21 cellular contexts compared by ENCODE assay signal in genomic region chr11:31636983-31637382, GRCh38.
"Had no signal": no experiment of that assay in that cellular context is flagged by ENCODE, and none has a peak within 500 bp of the region (broad histone marks: within the 10 kb centered on the region; RNA-seq: fewer than 3 reads in every experiment).

No MANE protein-coding gene starts in this region.

- DNase-seq: activated CD4-positive, alpha-beta T cell treated with anti-CD3 and anti-CD28 coated beads for 36 hours; activated CD4-positive, alpha-beta T cell treated with anti-CD3 and anti-CD28 coated beads, Interleukin-2, amount 50 U/mL, for 48 hours; activated naive CD4-positive, alpha-beta T cell; activated T-cell treated with anti-CD3 and anti-CD28 coated beads for 4 hours; brain microvascular endothelial cell; central memory CD4-positive, alpha-beta T cell; endodermal cell; foreskin fibroblast; mesenchymal stem cell; mucosa of descending colon; naive thymus-derived CD4-positive, alpha-beta T cell; spleen; stimulated activated CD4-positive, alpha-beta T cell treated with anti-CD3 and anti-CD28 coated beads, Interleukin-4, amount 100 ng/mL, for 4 hours; stimulated activated naive B cell treated with anti-CD40 and anti-IgM and Interleukin-4, amounts not matched to agents 10 μg/mL and 1 μg/mL and 100 μg/mL, for 72 hours; upper lobe of left lung had no signal

- H3K4me3 Mint-ChIP-seq: activated CD4-positive, alpha-beta T cell treated with anti-CD3 and anti-CD28 coated beads for 36 hours; endodermal cell; naive thymus-derived CD4-positive, alpha-beta T cell; stimulated activated naive B cell treated with anti-CD40 and anti-IgM and Interleukin-4, amounts not matched to agents 10 μg/mL and 1 μg/mL and 100 μg/mL, for 72 hours; T-helper 2 cell treated with Interferon-gamma antibody and Interleukin-4, amounts not matched to agents 5 μg/mL and 100 μg/mL, for 36 hours; WTC11 had no signal

- H3K27me3 ChIP-seq: brain microvascular endothelial cell, hepatocyte, neutrophil, spleen, upper lobe of left lung had no signal

- ATAC-seq: activated CD4-positive, alpha-beta T cell treated with anti-CD3 and anti-CD28 coated beads for 36 hours; mucosa of descending colon; naive thymus-derived CD4-positive, alpha-beta T cell; stimulated activated naive B cell treated with anti-CD40 and anti-IgM and Interleukin-4, amounts not matched to agents 10 μg/mL and 1 μg/mL and 100 μg/mL, for 72 hours; WTC11 had no signal

- H3K9me3 Mint-ChIP-seq: endodermal cell; naive thymus-derived CD4-positive, alpha-beta T cell; stimulated activated naive B cell treated with anti-CD40 and anti-IgM and Interleukin-4, amounts not matched to agents 10 μg/mL and 1 μg/mL and 100 μg/mL, for 72 hours; T-helper 2 cell treated with Interferon-gamma antibody and Interleukin-4, amounts not matched to agents 5 μg/mL and 100 μg/mL, for 36 hours; WTC11 had no signal

- H3K4me1 ChIP-seq: spleen, upper lobe of left lung had no signal

- H3K36me3 Mint-ChIP-seq: WTC11 had no signal

- H3K9me3 ChIP-seq: mucosa of descending colon, neutrophil, spleen, thoracic aorta, upper lobe of left lung had no signal

- H3K27me3 Mint-ChIP-seq: activated CD4-positive, alpha-beta T cell treated with anti-CD3 and anti-CD28 coated beads for 36 hours; naive thymus-derived CD4-positive, alpha-beta T cell; stimulated activated naive B cell treated with anti-CD40 and anti-IgM and Interleukin-4, amounts not matched to agents 10 μg/mL and 1 μg/mL and 100 μg/mL, for 72 hours had no signal

- H3K4me3 ChIP-seq: hepatocyte, mucosa of descending colon, spleen, thoracic aorta, upper lobe of left lung had no signal

- H3K27ac ChIP-seq: brain microvascular endothelial cell, epithelial cell of prostate, hepatocyte, neutrophil, spleen, thoracic aorta, upper lobe of left lung had no signal

- H3K27ac Mint-ChIP-seq: activated CD4-positive, alpha-beta T cell treated with anti-CD3 and anti-CD28 coated beads for 36 hours; endodermal cell; naive thymus-derived CD4-positive, alpha-beta T cell; stimulated activated naive B cell treated with anti-CD40 and anti-IgM and Interleukin-4, amounts not matched to agents 10 μg/mL and 1 μg/mL and 100 μg/mL, for 72 hours; T-helper 2 cell treated with Interferon-gamma antibody and Interleukin-4, amounts not matched to agents 5 μg/mL and 100 μg/mL, for 36 hours; WTC11 had no signal

- H3K36me3 ChIP-seq: brain microvascular endothelial cell, thoracic aorta, upper lobe of left lung had no signal

- H3K4me1 Mint-ChIP-seq: activated CD4-positive, alpha-beta T cell treated with anti-CD3 and anti-CD28 coated beads for 36 hours; stimulated activated naive B cell treated with anti-CD40 and anti-IgM and Interleukin-4, amounts not matched to agents 10 μg/mL and 1 μg/mL and 100 μg/mL, for 72 hours; WTC11 had no signal
